Comparison of ENCODE assay signal across 12 cellular contexts in genomic region chr17:81153340-81153803, GRCh38. TPM values are rescaled to one million over a fixed set of nuclear protein-coding genes. Genes with fewer than 3 reads are reported as not detected.
DNase-seq lines count a peak whose midpoint lies in the region; ATAC-seq and TF ChIP-seq lines count a peak whose summit lies in the region.
"Had no signal": no experiment of that assay in that cellular context is flagged by ENCODE, and none has a peak within 500 bp of the region (broad histone marks: within the 10 kb centered on the region; RNA-seq: fewer than 3 reads in every experiment).

No MANE protein-coding gene starts in this region.

- H3K27ac ChIP-seq in angular gyrus (ENCODE audit: low read depth, low read length), result peak overlapping the region; percentile 90

- TF ChIP-seq RAD21 in Ishikawa (IDR thresholded peaks at IDR 0.05; ENCODE audit: low read depth), result no peak

- DNase-seq in Ammon's horn (ENCODE audit: low spot score) (peak; percentile 93), lung microvascular endothelial cell (ENCODE audit: low read depth in 2 of 2) (peak; percentile 88)
- DNase-seq: activated T-cell treated with anti-CD3 and anti-CD28 coated beads, Interleukin-2, amount 50 U/mL, for 72 hours; Caco-2 had no signal

- ATAC-seq in GM19452 (IDR thresholded peaks at IDR 0.05; ENCODE audit: unreplicated experiment), result no peak
- ATAC-seq in GM18498 (IDR thresholded peaks at IDR 0.05; ENCODE audit: unreplicated experiment), result no peak
- ATAC-seq in HG03520 (IDR thresholded peaks at IDR 0.05; ENCODE audit: unreplicated experiment), result no peak
- ATAC-seq in GM18909 (IDR thresholded peaks at IDR 0.05; ENCODE audit: poor library complexity, unreplicated experiment), result no peak

- no peak for TF ChIP-seq EP300 in Ishikawa (IDR thresholded peaks at IDR 0.05; ENCODE audit: borderline replicate concordance)

TF ChIP-seq in Ishikawa, 13 proteins besides CTCF, POLR2A, EP300 and RAD21:
- TF ChIP-seq EGR1 (IDR thresholded peaks at IDR 0.05), result 0 out of 2 replicates have a peak, but pooled peaks have one; percentile 65
- no peak for TF ChIP-seq CREB1 (IDR thresholded peaks at IDR 0.05; ENCODE audit: low read depth)
- no peak for TF ChIP-seq FOXM1 (IDR thresholded peaks at IDR 0.05; ENCODE audit: borderline replicate concordance, low read depth)
- no peak for TF ChIP-seq CEBPB (IDR thresholded peaks at IDR 0.05)

RNA-seq across cellular contexts. Expression of gene PVALEF, which starts 11.9 kb away (rescaled TPM):
- not detected in 2 replicates for total RNA-seq in lung microvascular endothelial cell
- total RNA-seq: activated T-cell treated with anti-CD3 and anti-CD28 coated beads, Interleukin-2, amount 50 U/mL, for 72 hours; Caco-2; M059J; mesenteric fat pad had no signal

RNA-seq across cellular contexts. Expression of gene AATK, which starts 12.6 kb away (rescaled TPM):
- total RNA-seq in lung microvascular endothelial cell, result 0.99 and 1.5 TPM in 2 replicates
- total RNA-seq: M059J had no signal
